In genomic region chr4:75637176-75637575, GRCh38 we compare ENCODE assay signal across 19 cellular contexts. TPM values are rescaled to one million over a fixed set of nuclear protein-coding genes. Genes with fewer than 3 reads are reported as not detected.
DNase-seq lines count a peak whose midpoint lies in the region; ATAC-seq, FAIRE-seq and TF ChIP-seq lines count a peak whose summit lies in the region.
"Had no signal": no experiment of that assay in that cellular context is flagged by ENCODE, and none has a peak within 500 bp of the region (broad histone marks: within the 10 kb centered on the region; RNA-seq: fewer than 3 reads in every experiment).

No MANE protein-coding gene starts in this region.

- peaks cover 5% of the 10 kb centered on the region for H3K27me3 Mint-ChIP-seq in GM23338 (ENCODE audit: insufficient read depth, low read depth, poor library complexity)
- H3K27me3 Mint-ChIP-seq in activated CD4-positive, alpha-beta T cell treated with anti-CD3 and anti-CD28 coated beads, Interleukin-2, amount 10 ng/mL, durations not matched to agents 7 days and 5 days = no peaks in the 10 kb centered on the region

- H3K9me3 Mint-ChIP-seq in GM23338 = no peaks in the 10 kb centered on the region; the same call in 2 of the 3 replicates
- H3K9me3 Mint-ChIP-seq in activated CD4-positive, alpha-beta T cell treated with anti-CD3 and anti-CD28 coated beads, Interleukin-2, amount 10 ng/mL, durations not matched to agents 7 days and 5 days = no peaks in the 10 kb centered on the region

- no peak overlapping the region for H3K9ac ChIP-seq in BLaER1

- DNase-seq in GM23338 (ENCODE audit: low spot score) (no peak), bronchial epithelial cell (ENCODE audit: low read depth) (peak; percentile 48), left kidney (ENCODE audit: low read depth, low spot score) (peak; percentile 92), upper lobe of left lung (no peak), A172 (ENCODE audit: low spot score) (no peak), heart right ventricle (no peak)
- DNase-seq in activated CD4-positive, alpha-beta T cell treated with anti-CD3 and anti-CD28 coated beads, Interleukin-2, amount 10 ng/mL, durations not matched to agents 7 days and 5 days = no peak
- DNase-seq: activated CD4-positive, alpha-beta T cell treated with anti-CD3 and anti-CD28 coated beads for 4 hours; activated CD8-positive, alpha-beta memory T cell treated with anti-CD3 and anti-CD28 coated beads, Interleukin-2, amount 50 U/mL, for 48 hours; aorta; colonic mucosa; gastrocnemius medialis; NCI-H1436; sigmoid colon; stimulated activated CD4-positive, alpha-beta T cell treated with anti-CD3 and anti-CD28 coated beads, Interleukin-1b, Interleukin-23, amount 100 ng/mL, for 48 hours had no signal

- H3K9me2 ChIP-seq in GM23338 (ENCODE audit: insufficient read depth) = no peaks in the 10 kb centered on the region

- no peak for TF ChIP-seq POLR2A in upper lobe of left lung (IDR thresholded peaks at IDR 0.05)

- H4K20me1 ChIP-seq in BLaER1 (no peaks in the 10 kb centered on the region), GM23338 (replicated peaks; ENCODE audit: insufficient read depth) (no peaks in the 10 kb centered on the region)

- no peak overlapping the region for H2AFZ ChIP-seq in GM23338

- H3K9me3 ChIP-seq in BLaER1 = no peaks in the 10 kb centered on the region
- no peaks in the 10 kb centered on the region for H3K9me3 ChIP-seq in upper lobe of left lung
- H3K9me3 ChIP-seq in heart right ventricle = no peaks in the 10 kb centered on the region
- H3K9me3 ChIP-seq: colonic mucosa, gastrocnemius medialis, ovary, sigmoid colon had no signal

- POLR2A ChIA-PET in activated CD4-positive, alpha-beta T cell treated with anti-CD3 and anti-CD28 coated beads, Interleukin-2, amount 10 ng/mL, durations not matched to agents 7 days and 5 days (lab: Charles Lee) = no interaction called here

- no peaks in the 10 kb centered on the region for H3K79me2 ChIP-seq in GM23338 (replicated peaks; ENCODE audit: insufficient read depth)

- H3K4me3 ChIP-seq in BLaER1 (no peak overlapping the region), GM23338 (no peak overlapping the region), bronchial epithelial cell (ENCODE audit: low read depth, low read length) (no peak overlapping the region), upper lobe of left lung (no peak overlapping the region), heart right ventricle (no peak overlapping the region)
- H3K4me3 ChIP-seq: colonic mucosa, gastrocnemius medialis, ovary, sigmoid colon had no signal

- TF ChIP-seq EP300 in upper lobe of left lung (IDR thresholded peaks at IDR 0.05) = no peak

- TF ChIP-seq CTCF in GM23338 (conservative IDR thresholded peaks at IDR 0.05; ENCODE audit: low read depth in 2 of 2) = no peak
- no peak for TF ChIP-seq CTCF in bronchial epithelial cell (IDR thresholded peaks at IDR 0.05; ENCODE audit: insufficient read depth, low read length, severe bottlenecking)
- TF ChIP-seq CTCF in upper lobe of left lung (IDR thresholded peaks at IDR 0.05) = no peak
- TF ChIP-seq CTCF in heart right ventricle (IDR thresholded peaks at IDR 0.05) = no peak

- peaks cover 11% of the 10 kb centered on the region; the same call in 2 of the 3 replicates for H3K36me3 Mint-ChIP-seq in GM23338 (ENCODE audit: low read depth)
- peaks cover 17% of the 10 kb centered on the region for H3K36me3 Mint-ChIP-seq in activated CD4-positive, alpha-beta T cell treated with anti-CD3 and anti-CD28 coated beads, Interleukin-2, amount 10 ng/mL, durations not matched to agents 7 days and 5 days (ENCODE audit: low read depth)

- H3F3A ChIP-seq in GM23338 (replicated peaks; ENCODE audit: low read depth) = no peaks in the 10 kb centered on the region; the same call in 1 of the 2 replicates

- H3K27ac ChIP-seq in BLaER1 (no peak overlapping the region), GM23338 (ENCODE audit: low read depth) (no peak overlapping the region), upper lobe of left lung (no peak overlapping the region), heart right ventricle (no peak overlapping the region)
- H3K27ac ChIP-seq: colonic mucosa, gastrocnemius medialis, ovary, sigmoid colon had no signal

- FAIRE-seq in bronchial epithelial cell (lab: Jason Lieb, UNC) = no peak
- FAIRE-seq: urothelium cell line had no signal

- intact Hi-C loops in heart right ventricle (cut with DNase I) = no loop called here

- H3K4me2 ChIP-seq in BLaER1 (peak overlapping the region; percentile 27; the same call in 1 of the 2 replicates), GM23338 (no peak overlapping the region)

- H3K27ac Mint-ChIP-seq in GM23338 = no peak overlapping the region
- no peak overlapping the region for H3K27ac Mint-ChIP-seq in activated CD4-positive, alpha-beta T cell treated with anti-CD3 and anti-CD28 coated beads, Interleukin-2, amount 10 ng/mL, durations not matched to agents 7 days and 5 days

- WGBS in upper lobe of left lung, 2 donors = 79 to 80% methylated on average over 1 of the region's 1 CpG
- 92% methylated on average over 1 of the region's 1 CpG for WGBS in heart right ventricle, 2 donors

- H3K4me1 ChIP-seq in BLaER1 (peaks cover 10% of the 10 kb centered on the region), GM23338 (ENCODE audit: insufficient read depth) (no peaks in the 10 kb centered on the region), upper lobe of left lung (peaks cover 0 to 6% (median 2%) of the 10 kb centered on the region in 4 donors), heart right ventricle (no peaks in the 10 kb centered on the region)
- H3K4me1 ChIP-seq: colonic mucosa, gastrocnemius medialis had no signal

- H3K36me3 ChIP-seq in BLaER1 (peaks cover 18% of the 10 kb centered on the region), GM23338 (ENCODE audit: insufficient read depth) (no peaks in the 10 kb centered on the region), bronchial epithelial cell (ENCODE audit: control insufficient read depth, insufficient read depth, low read length) (no peaks in the 10 kb centered on the region), upper lobe of left lung (no peaks in the 10 kb centered on the region), heart right ventricle (peaks cover 0 to 6% (median 0%) of the 10 kb centered on the region in 9 donors)
- H3K36me3 ChIP-seq: colonic mucosa, ovary, sigmoid colon had no signal

- H3K4me1 Mint-ChIP-seq in GM23338 = peaks cover 5% of the 10 kb centered on the region; the same call in 2 of the 3 replicates
- H3K4me1 Mint-ChIP-seq in activated CD4-positive, alpha-beta T cell treated with anti-CD3 and anti-CD28 coated beads, Interleukin-2, amount 10 ng/mL, durations not matched to agents 7 days and 5 days = no peaks in the 10 kb centered on the region

- ATAC-seq in GM23338 (peak; percentile 14; the same call in 2 of the 3 replicates), upper lobe of left lung (ENCODE audit: low FRiP score in 2 of 2) (no peak), heart right ventricle (no peak)
- ATAC-seq: gastrocnemius medialis, Panc1 had no signal

- no peak overlapping the region for H3K4me3 Mint-ChIP-seq in GM23338
- no peak overlapping the region for H3K4me3 Mint-ChIP-seq in activated CD4-positive, alpha-beta T cell treated with anti-CD3 and anti-CD28 coated beads, Interleukin-2, amount 10 ng/mL, durations not matched to agents 7 days and 5 days

- CTCF ChIA-PET in activated CD4-positive, alpha-beta T cell treated with anti-CD3 and anti-CD28 coated beads, Interleukin-2, amount 10 ng/mL, durations not matched to agents 7 days and 5 days (lab: Charles Lee) = interaction anchor here (1.2 to 2.3 kb wide), 4 partner anchors 8 to 87 kb away, joined by 3 to 8 read pairs (median 4); partner anchors contain the start of gene USO1

- no peaks in the 10 kb centered on the region for H3K27me3 ChIP-seq in BLaER1
- no peaks in the 10 kb centered on the region for H3K27me3 ChIP-seq in GM23338 (ENCODE audit: insufficient read depth)
- no peaks in the 10 kb centered on the region for H3K27me3 ChIP-seq in bronchial epithelial cell (ENCODE audit: control insufficient read depth, insufficient read depth, low read length)
- H3K27me3 ChIP-seq in upper lobe of left lung = no peaks in the 10 kb centered on the region
- H3K27me3 ChIP-seq in heart right ventricle = no peaks in the 10 kb centered on the region
- H3K27me3 ChIP-seq: colonic mucosa, gastrocnemius medialis, ovary, sigmoid colon had no signal

TF ChIP-seq in GM23338, 12 proteins besides CTCF, POLR2A, EP300 and RAD21:
- TF ChIP-seq JUNB (IDR thresholded peaks at IDR 0.05; ENCODE audit: unreplicated experiment) (no peak), ZNF114 (CRISPR knock-in tag; IDR thresholded peaks at IDR 0.05) (no peak), ETS1 (IDR thresholded peaks at IDR 0.05) (no peak), NANOG (IDR thresholded peaks at IDR 0.05; ENCODE audit: borderline replicate concordance) (no peak), EZH2 (IDR thresholded peaks at IDR 0.05; ENCODE audit: low read depth, unreplicated experiment) (no peak)

RNA-seq across cellular contexts. Expression of gene CDKL2, which starts 6.8 kb away (rescaled TPM):
- total RNA-seq in GM23338 (2014; rRNA removed; shearing (Covaris generic)) = 1.7 and 1.8 TPM in 2 replicates
- polyA plus RNA-seq in GM23338 (2016; fragmentation: Nextera tagmentation; extraction: Ambion mirVana) (2.0 and 3.1 TPM in 2 replicates), heart right ventricle (under 1 TPM in 1 of 2 donors, not detected in 1; 0.01 TPM)
- total RNA-seq in bronchial epithelial cell (0.90 and 1.3 TPM in 2 replicates), upper lobe of left lung (10 to 100 TPM in 5 of 6 donors, 1 to 10 TPM in 1; 3.7 to 32.4 (median 17.0) TPM), heart right ventricle (under 1 TPM in 9 of 10 donors, not detected in 1; 0.10 to 0.56 (median 0.34) TPM)
- under 1 TPM; 0.74 to 1.00 TPM for total RNA-seq in activated CD4-positive, alpha-beta T cell treated with anti-CD3 and anti-CD28 coated beads, Interleukin-2, amount 10 ng/mL, durations not matched to agents 7 days and 5 days
- total RNA-seq in A172 (2014; rRNA removed; shearing (Covaris generic)) = not detected in 2 replicates
- total RNA-seq: gastrocnemius medialis had no signal

RNA-seq across cellular contexts. Expression of gene G3BP2, which starts 36.0 kb away (rescaled TPM):
- 411 and 435 TPM in 2 replicates for total RNA-seq in GM23338 (2014; rRNA removed; shearing (Covaris generic))
- polyA plus RNA-seq in GM23338 (2016; fragmentation: Nextera tagmentation; extraction: Ambion mirVana) = 94.5 and 103 TPM in 2 replicates
- total RNA-seq in bronchial epithelial cell = 190 and 204 TPM in 2 replicates
- 100 to 1,000 TPM in 3 of 6 donors, 10 to 100 TPM in 3; 42.8 to 121 (median 97.1) TPM for total RNA-seq in upper lobe of left lung
- total RNA-seq in activated CD4-positive, alpha-beta T cell treated with anti-CD3 and anti-CD28 coated beads, Interleukin-2, amount 10 ng/mL, durations not matched to agents 7 days and 5 days = 100 to 1,000 TPM; 135 to 137 TPM
- 97.5 and 102 TPM in 2 replicates for total RNA-seq in A172 (2014; rRNA removed; shearing (Covaris generic))
- total RNA-seq in heart right ventricle = 100 to 1,000 TPM in 2 of 10 donors, 10 to 100 TPM in 8; 75.7 to 119 (median 89.8) TPM
- 10 to 100 TPM; 10.6 to 24.2 TPM for polyA plus RNA-seq in heart right ventricle

Comparison
In these comparisons a context has a peak if more than half of its experiments do, and no peak if none do; other contexts are left out.
1. DNase-seq: peak in bronchial epithelial cell (single experiment) and left kidney (single experiment); none in GM23338 (single experiment), upper lobe of left lung (0 of 2), activated CD4-positive, alpha-beta T cell treated with anti-CD3 and anti-CD28 coated beads, Interleukin-2, amount 10 ng/mL, durations not matched to agents 7 days and 5 days (single experiment), A172 (single experiment) and heart right ventricle (0 of 2).